In genomic region chr7:127189074-127189473, GRCh38 we compare ENCODE assay signal across 1 cellular context.
TF ChIP-seq lines count a peak whose summit lies in the region.

No MANE protein-coding gene starts in this region.

TF ChIP-seq in GM23338, 12 proteins besides CTCF, POLR2A, EP300 and RAD21 (continued from another document):
- TF ChIP-seq ZNF462 (CRISPR knock-in tag; IDR thresholded peaks at IDR 0.05), result no peak
- no peak for TF ChIP-seq JUNB (IDR thresholded peaks at IDR 0.05; ENCODE audit: unreplicated experiment)
- no peak for TF ChIP-seq ZNF331 (CRISPR knock-in tag; IDR thresholded peaks at IDR 0.05; ENCODE audit: low read depth)
- TF ChIP-seq REST (IDR thresholded peaks at IDR 0.05; ENCODE audit: unreplicated experiment), result no peak
